In genomic region chr1:65002156-65002507, GRCh38 we compare ENCODE assay signal across 9 cellular contexts. TPM values are rescaled to one million over a fixed set of nuclear protein-coding genes. Genes with fewer than 3 reads are reported as not detected.
DNase-seq lines count a peak whose midpoint lies in the region; ATAC-seq, FAIRE-seq and TF ChIP-seq lines count a peak whose summit lies in the region.
"Had no signal": no experiment of that assay in that cellular context is flagged by ENCODE, and none has a peak within 500 bp of the region (broad histone marks: within the 10 kb centered on the region; RNA-seq: fewer than 3 reads in every experiment).

No MANE protein-coding gene starts in this region.

- no peak overlapping the region for H2AFZ ChIP-seq in HepG2 (ENCODE audit: low read length)

- H3K36me3 ChIP-seq in HepG2 (replicated peaks in 1 of 2; ENCODE audit: control insufficient read depth in 1 of 2, insufficient read depth in 2 of 2, low read length in 2 of 2) (no peaks in the 10 kb centered on the region), tibial nerve (peaks cover 0 to 10% (median 0%) of the 10 kb centered on the region in 3 donors)

- H3K4me3 ChIP-seq in HepG2 (replicated peaks in 1 of 3; ENCODE audit: insufficient read depth in 1 of 3, low read depth in 2 of 3, low read length in 3 of 3) (peak overlapping the region; percentile 59 to 74 (median 61); a peak in 5 of 6 replicates), tibial nerve (peak overlapping the region; percentile 61 to 81 (median 74))

- no TSS peak for BruUV-seq in HepG2 (replicated peaks; lab: Mats Ljungman, UMichigan)

- no peak for TF ChIP-seq EP300 in HepG2 (IDR thresholded peaks at IDR 0.05; ENCODE audit: low read depth in 2 of 2, low read length in 2 of 2)
- no peak for TF ChIP-seq EP300 in HepG2 (CRISPR knock-in tag; IDR thresholded peaks at IDR 0.05; ENCODE audit: borderline replicate concordance)
- TF ChIP-seq EP300 in tibial nerve (IDR thresholded peaks at IDR 0.05), result no peak

- H3K27ac ChIP-seq in angular gyrus (ENCODE audit: low read depth, low read length) (peak overlapping the region; percentile 11), HepG2 (ENCODE audit: extremely low read length, insufficient read depth, low read length) (no peak overlapping the region), tibial nerve (peak overlapping the region; percentile 84 to 96 (median 90))

- no peaks in the 10 kb centered on the region for H3K9me3 ChIP-seq in HepG2 (ENCODE audit: low read length)
- peaks cover 0 to 13% (median 0%) of the 10 kb centered on the region in 4 donors for H3K9me3 ChIP-seq in tibial nerve

- no peak for TF ChIP-seq RAD21 in HepG2 (CRISPR knock-in tag; IDR thresholded peaks at IDR 0.05)

- intact Hi-C loops in HepG2 (cut with micrococcal nuclease; ENCODE audit: unreplicated experiment), result loop anchor here (2.0 kb wide), 1 partner anchor 27 kb away; no protein-coding TSS in a partner anchor

- POLR2A ChIA-PET in HepG2 (lab: Yijun Ruan, JAX), result no interaction called here

- TF ChIP-seq POLR2A in HepG2 (IDR thresholded peaks at IDR 0.05; ENCODE audit: insufficient read depth in 1 of 2, low read depth in 2 of 2, low read length in 2 of 2) (no peak), tibial nerve (IDR thresholded peaks at IDR 0.05) (no peak)

- peaks cover 19% of the 10 kb centered on the region for H3K4me1 ChIP-seq in HepG2 (ENCODE audit: insufficient read depth, low read length)
- peaks cover 0 to 26% (median 12%) of the 10 kb centered on the region in 4 donors for H3K4me1 ChIP-seq in tibial nerve

- H3K4me3 Mint-ChIP-seq in activated T-cell treated with anti-CD3 and anti-CD28 coated beads, Interleukin-2, amount 50 U/mL, for 4 hours, result peak overlapping the region; percentile 78

- H4K20me1 ChIP-seq in HepG2 (ENCODE audit: insufficient read depth, low read length), result no peaks in the 10 kb centered on the region

- H3K9ac ChIP-seq in HepG2 (ENCODE audit: insufficient read depth, low read depth, low read length), result peak overlapping the region; percentile 6; the same call in 1 of the 2 replicates

- peak; percentile 30 for FAIRE-seq in HepG2 (lab: Jason Lieb, UNC)
- FAIRE-seq: TTC549 had no signal

- ATAC-seq in activated T-cell treated with anti-CD3 and anti-CD28 coated beads, Interleukin-2, amount 50 U/mL, for 4 hours, result peak in 1 of 2 donors; percentile 8
- ATAC-seq in HepG2 (peak; percentile 16; the same call in 2 of the 3 replicates), HG03342 (IDR thresholded peaks at IDR 0.05; ENCODE audit: unreplicated experiment) (no peak)

- H3K4me2 ChIP-seq in HepG2 (ENCODE audit: low read depth, low read length), result peak overlapping the region; percentile 84

- DNase-seq in activated T-cell treated with anti-CD3 and anti-CD28 coated beads, Interleukin-2, amount 50 U/mL, for 4 hours, result no peak
- no peak for DNase-seq in activated T-cell treated with anti-CD3 and anti-CD28 coated beads, Interleukin-2, amount 50 U/mL, for 48 hours
- no peak for DNase-seq in HepG2 (ENCODE audit: low spot score)
- no peak for DNase-seq in tibial nerve (ENCODE audit: low spot score in 2 of 2)
- DNase-seq in NCI-H345 treated with DMSO at 0.1 percent for 48 hours (lab: John Stamatoyannopoulos, UW; ENCODE audit: unreplicated experiment), result no peak
- DNase-seq in SW 1271 (lab: John Stamatoyannopoulos, UW), result no peak

- peaks cover 12% of the 10 kb centered on the region for H3K9me3 Mint-ChIP-seq in activated T-cell treated with anti-CD3 and anti-CD28 coated beads, Interleukin-2, amount 50 U/mL, for 4 hours

- H3K27me3 ChIP-seq in HepG2 (ENCODE audit: control insufficient read depth in 1 of 2, insufficient read depth in 2 of 2, low read length in 2 of 2) (peaks cover 3 to 26% of the 10 kb centered on the region in 2 experiments), tibial nerve (no peaks in the 10 kb centered on the region)

- CTCF ChIA-PET in HepG2 (lab: Yijun Ruan, JAX; ENCODE audit: low intra/inter-chr PET ratio, low total read pairs), result no interaction called here

- no peak for TF ChIP-seq CTCF in HepG2 (CRISPR knock-in tag; IDR thresholded peaks at IDR 0.05)
- no peak for TF ChIP-seq CTCF in tibial nerve (IDR thresholded peaks at IDR 0.05)

- H3K36me3 Mint-ChIP-seq in activated T-cell treated with anti-CD3 and anti-CD28 coated beads, Interleukin-2, amount 50 U/mL, for 4 hours (ENCODE audit: insufficient read depth), result no peaks in the 10 kb centered on the region

- H3K79me2 ChIP-seq in HepG2 (ENCODE audit: insufficient read depth, low read length), result no peaks in the 10 kb centered on the region

- in situ Hi-C loops in HepG2 (cut with HindIII; ENCODE audit: extremely low pct_ligation_motif_present, low pct_unique_long_range_greater_than_20kb), result no loop called here

- WGBS in HepG2 (ENCODE audit: low lambda C conversion rate), result 80% methylated on average over 11 of the region's 12 CpGs
- WGBS in tibial nerve, 2 donors, result 67 to 68% methylated on average over 12 of the region's 12 CpGs

- H3K27me3 Mint-ChIP-seq in activated T-cell treated with anti-CD3 and anti-CD28 coated beads, Interleukin-2, amount 50 U/mL, for 4 hours (ENCODE audit: low read depth), result peaks cover 3% of the 10 kb centered on the region

- H3K4me1 Mint-ChIP-seq in activated T-cell treated with anti-CD3 and anti-CD28 coated beads, Interleukin-2, amount 50 U/mL, for 4 hours (ENCODE audit: low read depth), result peaks cover 29% of the 10 kb centered on the region

TF ChIP-seq in HepG2, 621 proteins besides CTCF, POLR2A, EP300 and RAD21:
- TF ChIP-seq ZNF432 (CRISPR knock-in tag; IDR thresholded peaks at IDR 0.05; ENCODE audit: borderline replicate concordance) (no peak), GLI4 (CRISPR knock-in tag; IDR thresholded peaks at IDR 0.05; ENCODE audit: borderline replicate concordance) (no peak), CHD2 (IDR thresholded peaks at IDR 0.05; ENCODE audit: low read depth, low read length) (no peak), KLF13 (CRISPR knock-in tag; IDR thresholded peaks at IDR 0.05) (no peak), HNRNPH1 (optimal IDR thresholded peaks at IDR 0.05; ENCODE audit: low read depth, low read length) (no peak), FOXO1 (CRISPR knock-in tag; IDR thresholded peaks at IDR 0.05) (no peak), RBM39 (IDR thresholded peaks at IDR 0.05; ENCODE audit: low read depth, low read length, poor library complexity, severe bottlenecking) (no peak), STAG1 (CRISPR knock-in tag; IDR thresholded peaks at IDR 0.05) (no peak), ZNF770 (CRISPR knock-in tag; IDR thresholded peaks at IDR 0.05) (no peak), TP53 (CRISPR knock-in tag; conservative IDR thresholded peaks at IDR 0.05) (no peak)

RNA-seq across cellular contexts. Expression of gene JAK1, which starts 35.8 kb away (rescaled TPM):
- total RNA-seq in activated T-cell treated with anti-CD3 and anti-CD28 coated beads, Interleukin-2, amount 50 U/mL, for 4 hours, result 10 to 100 TPM; 70.3 to 87.5 (median 85.1) TPM
- 42.4 and 56.1 TPM in 2 replicates for total RNA-seq in HepG2 (2016; rRNA removed; fragmentation: Illumina TruSeq; extraction: Trizol)
- 2.9 and 4.1 TPM in 2 replicates for total RNA-seq in HepG2 (2016; cell fraction: cytosol; rRNA removed; fragmentation: Illumina TruSeq; extraction: Trizol; ENCODE audit: low read depth)
- 41.5 and 53.4 TPM in 2 replicates for total RNA-seq in HepG2 (2016; cell fraction: insoluble cytoplasmic fraction; rRNA removed; fragmentation: Illumina TruSeq; extraction: Trizol)
- total RNA-seq in HepG2 (2016; cell fraction: membrane; rRNA removed; fragmentation: Illumina TruSeq; extraction: Trizol), result 15.3 and 15.6 TPM in 2 replicates
- total RNA-seq in HepG2 (2016; cell fraction: nucleus; rRNA removed; fragmentation: Illumina TruSeq; extraction: Trizol), result 33.8 and 39.0 TPM in 2 replicates
- 23.9 and 24.5 TPM in 2 replicates for polyA plus RNA-seq in HepG2 (2011; rRNA removed)
- polyA plus RNA-seq in HepG2 (2011; cell fraction: cytosol; rRNA removed), result 18.5 and 23.4 TPM in 2 replicates
- 36.4 and 45.4 TPM in 2 replicates for polyA plus RNA-seq in HepG2 (2011; cell fraction: nucleus; rRNA removed)
- polyA plus RNA-seq in HepG2 (2012), result 29.6 and 32.4 TPM in 2 replicates
- 1.1 and 1.5 TPM in 2 replicates for polyA plus RNA-seq in HepG2 (2016; cell fraction: cytosol; fragmentation: Illumina TruSeq; extraction: Trizol; ENCODE audit: low read depth)
- polyA plus RNA-seq in HepG2 (2016; cell fraction: insoluble cytoplasmic fraction; fragmentation: Illumina TruSeq; extraction: Trizol; ENCODE audit: low read depth), result 43.4 and 45.7 TPM in 2 replicates
- polyA plus RNA-seq in HepG2 (2016; cell fraction: membrane; fragmentation: Illumina TruSeq; extraction: Trizol; ENCODE audit: low read depth), result 6.5 and 6.8 TPM in 2 replicates
- 26.3 and 30.9 TPM in 2 replicates for polyA plus RNA-seq in HepG2 (2016; cell fraction: nucleus; fragmentation: Illumina TruSeq; extraction: Trizol; ENCODE audit: insufficient read depth, low read depth)
- 45.7 and 51.7 TPM in 2 replicates for polyA minus RNA-seq in HepG2 (2011; rRNA and poly(A)+ RNA removed; ENCODE audit: low replicate concordance)
- 37.3 and 37.5 TPM in 2 replicates for polyA minus RNA-seq in HepG2 (2011; cell fraction: cytosol; rRNA and poly(A)+ RNA removed)
- polyA minus RNA-seq in HepG2 (2011; cell fraction: nucleus; rRNA and poly(A)+ RNA removed), result 70.8 and 76.0 TPM in 2 replicates
- total RNA-seq in tibial nerve, result 100 to 1,000 TPM; 114 to 222 (median 138) TPM
